ENCODE assay signal across 15 cellular contexts in genomic region chr13:72963762-72964161, GRCh38.
DNase-seq lines count a peak whose midpoint lies in the region; ATAC-seq and FAIRE-seq lines count a peak whose summit lies in the region.
"Had no signal": no experiment of that assay in that cellular context is flagged by ENCODE, and none has a peak within 500 bp of the region (broad histone marks: within the 10 kb centered on the region; RNA-seq: fewer than 3 reads in every experiment).

No MANE protein-coding gene starts in this region.

- FAIRE-seq in frontal cortex (lab: Jason Lieb, UNC): no peak

- ATAC-seq in GM18499 (IDR thresholded peaks at IDR 0.05; ENCODE audit: insufficient read depth, unreplicated experiment) (peak; percentile 76), GM21360 (IDR thresholded peaks at IDR 0.05; ENCODE audit: unreplicated experiment) (peak; percentile 77), HG03097 (IDR thresholded peaks at IDR 0.05; ENCODE audit: low FRiP score, unreplicated experiment) (peak; percentile 61), left lobe of liver (no peak), GM21528 (IDR thresholded peaks at IDR 0.05; ENCODE audit: low FRiP score, unreplicated experiment) (no peak)
- ATAC-seq: Panc1; stimulated activated naive CD8-positive, alpha-beta T cell treated with anti-CD3 and anti-CD28 coated beads, Interleukin-15, Interleukin-2, amounts not matched to agents 100 U/mL and 50 U/mL, for 24 hours had no signal

- DNase-seq in NOMO-1 treated with DMSO at 0.1 percent for 48 hours (lab: John Stamatoyannopoulos, UW; ENCODE audit: unreplicated experiment) (peak; percentile 81), frontal cortex (ENCODE audit: low spot score in 2 of 2) (no peak), posterior vena cava (ENCODE audit: low spot score) (no peak), left lobe of liver (ENCODE audit: low spot score) (no peak)
- DNase-seq: activated CD4-positive, alpha-beta T cell treated with anti-CD3 and anti-CD28 coated beads, Interleukin-2, amount 50 U/mL, for 48 hours; GM23248; kidney; NCI-H2171; stimulated activated CD4-positive, alpha-beta T cell treated with anti-CD3 and anti-CD28 coated beads, Interleukin-4, amount 100 ng/mL, for 1 hour; stimulated activated naive CD8-positive, alpha-beta T cell treated with anti-CD3 and anti-CD28 coated beads, Interleukin-15, Interleukin-2, amounts not matched to agents 100 U/mL and 50 U/mL, for 24 hours had no signal

- intact Hi-C loops in posterior vena cava (cut with DNase I): no loop called here

Comparison
In these comparisons a context has a peak if more than half of its experiments do, and no peak if none do; other contexts are left out.
1. ATAC-seq: peak in GM18499 (single experiment), GM21360 (single experiment) and HG03097 (single experiment); none in left lobe of liver (single experiment) and GM21528 (single experiment).